In genomic region chr18:2912357-2913299, GRCh38 we compare ENCODE assay signal across 17 cellular contexts.
A peak's percentile ranks its signal among the peaks of the same experiment; 100 is the strongest.
DNase-seq lines count a peak whose midpoint lies in the region; ATAC-seq and TF ChIP-seq lines count a peak whose summit lies in the region.
"Had no signal": no experiment of that assay in that cellular context is flagged by ENCODE, and none has a peak within 500 bp of the region (broad histone marks: within the 10 kb centered on the region; RNA-seq: fewer than 3 reads in every experiment).

No MANE protein-coding gene starts in this region.

- H3K27me3 ChIP-seq in vagina = no peaks in the 10 kb centered on the region
- H3K27me3 ChIP-seq: pancreas, right lobe of liver had no signal

- ATAC-seq in activated naive CD8-positive, alpha-beta T cell treated with anti-CD3 and anti-CD28 coated beads, Interleukin-2, amount 50 U/mL, for 24 hours = no peak
- no peak for ATAC-seq in GM21515 (IDR thresholded peaks at IDR 0.05; ENCODE audit: unreplicated experiment)
- ATAC-seq: left colon, pancreas had no signal

- H3K27ac ChIP-seq in vagina = no peak overlapping the region
- H3K27ac ChIP-seq: KMS-11, pancreas, right lobe of liver had no signal

- peaks cover 0 to 29% of the 10 kb centered on the region in 2 donors for H3K36me3 ChIP-seq in vagina

- peaks cover 33% of the 10 kb centered on the region for H3K36me3 Mint-ChIP-seq in activated naive CD8-positive, alpha-beta T cell treated with anti-CD3 and anti-CD28 coated beads for 36 hours
- peaks cover 43% of the 10 kb centered on the region for H3K36me3 Mint-ChIP-seq in activated naive CD8-positive, alpha-beta T cell treated with anti-CD3 and anti-CD28 coated beads, Interleukin-2, amount 50 U/mL, for 24 hours (ENCODE audit: low read depth)
- H3K36me3 Mint-ChIP-seq in activated CD4-positive, alpha-beta memory T cell treated with anti-CD3 and anti-CD28 coated beads, Interleukin-2, amount 10 ng/mL, durations not matched to agents 7 days and 5 days (ENCODE audit: low read depth) = peaks cover 80% of the 10 kb centered on the region

- POLR2A ChIA-PET in activated CD4-positive, alpha-beta memory T cell treated with anti-CD3 and anti-CD28 coated beads, Interleukin-2, amount 10 ng/mL, durations not matched to agents 7 days and 5 days (lab: Charles Lee) = interaction anchor here (0.6 to 1.5 kb wide), 4 partner anchors 11 to 338 kb away, joined by 3 to 4 read pairs (median 3); no protein-coding TSS in a partner anchor

- H3K4me1 Mint-ChIP-seq in activated naive CD8-positive, alpha-beta T cell treated with anti-CD3 and anti-CD28 coated beads for 36 hours = peaks cover 27% of the 10 kb centered on the region
- H3K4me1 Mint-ChIP-seq in activated naive CD8-positive, alpha-beta T cell treated with anti-CD3 and anti-CD28 coated beads, Interleukin-2, amount 50 U/mL, for 24 hours = peaks cover 25% of the 10 kb centered on the region
- H3K4me1 Mint-ChIP-seq in activated CD4-positive, alpha-beta memory T cell treated with anti-CD3 and anti-CD28 coated beads, Interleukin-2, amount 10 ng/mL, durations not matched to agents 7 days and 5 days = peaks cover 33% of the 10 kb centered on the region

- peaks cover 20% of the 10 kb centered on the region for H3K4me1 ChIP-seq in vagina
- H3K4me1 ChIP-seq: right lobe of liver had no signal

- DNase-seq in activated naive CD8-positive, alpha-beta T cell treated with anti-CD3 and anti-CD28 coated beads for 36 hours = no peak
- no peak for DNase-seq in activated naive CD8-positive, alpha-beta T cell treated with anti-CD3 and anti-CD28 coated beads, Interleukin-2, amount 50 U/mL, for 24 hours
- DNase-seq in activated CD4-positive, alpha-beta memory T cell treated with anti-CD3 and anti-CD28 coated beads, Interleukin-2, amount 10 ng/mL, durations not matched to agents 7 days and 5 days = no peak
- DNase-seq in mesenteric fat pad (ENCODE audit: low spot score) (peak; percentile 88), vagina (ENCODE audit: extremely low spot score in 2 of 2) (peak; percentile 71 to 74), NCI-H1694 (lab: John Stamatoyannopoulos, UW) (no peak)
- DNase-seq: activated B cell treated with CpG ODN at 0.5 μM for 24 hours; CD4-positive, alpha-beta memory T cell; GDM1; left colon; mesenchymal stem cell; NCI-H748 treated with DMSO at 0.1 percent for 48 hours; right lobe of liver had no signal

- CTCF ChIA-PET in activated CD4-positive, alpha-beta memory T cell treated with anti-CD3 and anti-CD28 coated beads, Interleukin-2, amount 10 ng/mL, durations not matched to agents 7 days and 5 days (lab: Charles Lee) = no interaction called here

- H3K4me3 ChIP-seq in vagina = no peak overlapping the region
- H3K4me3 ChIP-seq: pancreas, right lobe of liver had no signal

- H3K27me3 Mint-ChIP-seq in activated naive CD8-positive, alpha-beta T cell treated with anti-CD3 and anti-CD28 coated beads for 36 hours = no peaks in the 10 kb centered on the region
- H3K27me3 Mint-ChIP-seq in activated naive CD8-positive, alpha-beta T cell treated with anti-CD3 and anti-CD28 coated beads, Interleukin-2, amount 50 U/mL, for 24 hours = no peaks in the 10 kb centered on the region
- H3K27me3 Mint-ChIP-seq in activated CD4-positive, alpha-beta memory T cell treated with anti-CD3 and anti-CD28 coated beads, Interleukin-2, amount 10 ng/mL, durations not matched to agents 7 days and 5 days = no peaks in the 10 kb centered on the region
- H3K27me3 Mint-ChIP-seq: activated B cell treated with CpG ODN at 0.5 μM for 24 hours; CD4-positive, alpha-beta memory T cell; dendritic cell treated with granulocyte-macrophage colony-stimulating factor and Interleukin-4, amounts not matched to agents 40 ng/mL and 50 ng/mL, for 4 days had no signal

- intact Hi-C loops in vagina (cut with DNase I) = loop anchor here (10.0 kb wide), 1 partner anchor 58 kb away; no protein-coding TSS in a partner anchor

- peak overlapping the region; percentile 63 for H3K27ac Mint-ChIP-seq in activated naive CD8-positive, alpha-beta T cell treated with anti-CD3 and anti-CD28 coated beads for 36 hours
- H3K27ac Mint-ChIP-seq in activated naive CD8-positive, alpha-beta T cell treated with anti-CD3 and anti-CD28 coated beads, Interleukin-2, amount 50 U/mL, for 24 hours = no peak overlapping the region
- H3K27ac Mint-ChIP-seq in activated CD4-positive, alpha-beta memory T cell treated with anti-CD3 and anti-CD28 coated beads, Interleukin-2, amount 10 ng/mL, durations not matched to agents 7 days and 5 days = peak overlapping the region; percentile 48
- H3K27ac Mint-ChIP-seq: activated B cell treated with CpG ODN at 0.5 μM for 24 hours; dendritic cell treated with granulocyte-macrophage colony-stimulating factor and Interleukin-4, amounts not matched to agents 40 ng/mL and 50 ng/mL, for 4 days had no signal

- H3K9me3 ChIP-seq in vagina = no peaks in the 10 kb centered on the region
- H3K9me3 ChIP-seq: pancreas, right lobe of liver had no signal

- no peak overlapping the region for H3K4me3 Mint-ChIP-seq in activated naive CD8-positive, alpha-beta T cell treated with anti-CD3 and anti-CD28 coated beads for 36 hours
- no peak overlapping the region for H3K4me3 Mint-ChIP-seq in activated naive CD8-positive, alpha-beta T cell treated with anti-CD3 and anti-CD28 coated beads, Interleukin-2, amount 50 U/mL, for 24 hours
- H3K4me3 Mint-ChIP-seq in activated CD4-positive, alpha-beta memory T cell treated with anti-CD3 and anti-CD28 coated beads, Interleukin-2, amount 10 ng/mL, durations not matched to agents 7 days and 5 days = no peak overlapping the region
- H3K4me3 Mint-ChIP-seq: activated B cell treated with CpG ODN at 0.5 μM for 24 hours; CD4-positive, alpha-beta memory T cell; dendritic cell treated with granulocyte-macrophage colony-stimulating factor and Interleukin-4, amounts not matched to agents 40 ng/mL and 50 ng/mL, for 4 days had no signal

- no peak for TF ChIP-seq CTCF in vagina (IDR thresholded peaks at IDR 0.05)

- H3K9me3 Mint-ChIP-seq in activated naive CD8-positive, alpha-beta T cell treated with anti-CD3 and anti-CD28 coated beads for 36 hours = no peaks in the 10 kb centered on the region
- H3K9me3 Mint-ChIP-seq in activated naive CD8-positive, alpha-beta T cell treated with anti-CD3 and anti-CD28 coated beads, Interleukin-2, amount 50 U/mL, for 24 hours = no peaks in the 10 kb centered on the region
- H3K9me3 Mint-ChIP-seq in activated CD4-positive, alpha-beta memory T cell treated with anti-CD3 and anti-CD28 coated beads, Interleukin-2, amount 10 ng/mL, durations not matched to agents 7 days and 5 days = no peaks in the 10 kb centered on the region
- H3K9me3 Mint-ChIP-seq: activated B cell treated with CpG ODN at 0.5 μM for 24 hours; dendritic cell treated with granulocyte-macrophage colony-stimulating factor and Interleukin-4, amounts not matched to agents 40 ng/mL and 50 ng/mL, for 4 days had no signal

- no peak for TF ChIP-seq POLR2A in vagina (IDR thresholded peaks at IDR 0.05)

Comparison
In these comparisons a context has a peak if more than half of its experiments do, and no peak if none do; other contexts are left out.
1. DNase-seq: peak in mesenteric fat pad (single experiment) and vagina (2 of 2); none in activated naive CD8-positive, alpha-beta T cell treated with anti-CD3 and anti-CD28 coated beads for 36 hours (single experiment), activated naive CD8-positive, alpha-beta T cell treated with anti-CD3 and anti-CD28 coated beads, Interleukin-2, amount 50 U/mL, for 24 hours (single experiment), activated CD4-positive, alpha-beta memory T cell treated with anti-CD3 and anti-CD28 coated beads, Interleukin-2, amount 10 ng/mL, durations not matched to agents 7 days and 5 days (single experiment) and NCI-H1694 (single experiment).